25 cellular contexts compared by ENCODE assay signal in genomic region chr4:106486533-106486932, GRCh38.
"Had no signal": no experiment of that assay in that cellular context is flagged by ENCODE, and none has a peak within 500 bp of the region (broad histone marks: within the 10 kb centered on the region; RNA-seq: fewer than 3 reads in every experiment).

No MANE protein-coding gene starts in this region.

- DNase-seq: effector memory CD8-positive, alpha-beta T cell; gastrocnemius medialis; heart right ventricle; hypothalamus; kidney; left cardiac atrium; left ventricle myocardium inferior; mesenchymal stem cell; naive B cell; psoas muscle; retina; right lobe of liver; spleen; stimulated activated CD4-positive, alpha-beta T cell treated with anti-CD3 and anti-CD28 coated beads, Interleukin-15, amount 100 ng/mL, for 24 hours; stimulated activated CD4-positive, alpha-beta T cell treated with anti-CD3 and anti-CD28 coated beads, Interleukin-1b, Interleukin-23, amount 100 ng/mL, for 48 hours; stimulated activated CD4-positive, alpha-beta T cell treated with anti-CD3 and anti-CD28 coated beads, Interleukin-4, amount 100 ng/mL, for 24 hours; stimulated activated naive B cell treated with anti-CD40 and anti-IgM and Interleukin-4, amounts not matched to agents 10 μg/mL and 1 μg/mL and 100 μg/mL, for 72 hours; stimulated activated naive CD8-positive, alpha-beta T cell treated with anti-CD3 and anti-CD28 coated beads, Interleukin-15, amount 100 ng/mL, for 72 hours; testis; upper lobe of right lung had no signal

- H3K36me3 Mint-ChIP-seq: naive B cell; stimulated activated naive B cell treated with anti-CD40 and anti-IgM and Interleukin-4, amounts not matched to agents 10 μg/mL and 1 μg/mL and 100 μg/mL, for 72 hours had no signal

- H3K4me3 Mint-ChIP-seq: effector memory CD8-positive, alpha-beta T cell; naive B cell; nephron; stimulated activated naive B cell treated with anti-CD40 and anti-IgM and Interleukin-4, amounts not matched to agents 10 μg/mL and 1 μg/mL and 100 μg/mL, for 72 hours; stimulated activated naive CD8-positive, alpha-beta T cell treated with anti-CD3 and anti-CD28 coated beads, Interleukin-15, amount 100 ng/mL, for 72 hours had no signal

- H3K4me3 ChIP-seq: esophagus muscularis mucosa, gastrocnemius medialis, heart right ventricle, left ventricle myocardium inferior, lung, psoas muscle, right lobe of liver, spleen, testis, tibial nerve, upper lobe of right lung, vagina had no signal

- H3K27ac Mint-ChIP-seq: naive B cell; nephron; stimulated activated naive B cell treated with anti-CD40 and anti-IgM and Interleukin-4, amounts not matched to agents 10 μg/mL and 1 μg/mL and 100 μg/mL, for 72 hours; stimulated activated naive CD8-positive, alpha-beta T cell treated with anti-CD3 and anti-CD28 coated beads, Interleukin-15, amount 100 ng/mL, for 72 hours had no signal

- ATAC-seq: effector memory CD8-positive, alpha-beta T cell; gastrocnemius medialis; heart right ventricle; left cardiac atrium; psoas muscle; right lobe of liver; stimulated activated naive B cell treated with anti-CD40 and anti-IgM and Interleukin-4, amounts not matched to agents 10 μg/mL and 1 μg/mL and 100 μg/mL, for 72 hours; stimulated activated naive CD8-positive, alpha-beta T cell treated with anti-CD3 and anti-CD28 coated beads, Interleukin-15, amount 100 ng/mL, for 72 hours; upper lobe of right lung had no signal

- H3K4me1 Mint-ChIP-seq: naive B cell; nephron; stimulated activated naive B cell treated with anti-CD40 and anti-IgM and Interleukin-4, amounts not matched to agents 10 μg/mL and 1 μg/mL and 100 μg/mL, for 72 hours; stimulated activated naive CD8-positive, alpha-beta T cell treated with anti-CD3 and anti-CD28 coated beads, Interleukin-15, amount 100 ng/mL, for 72 hours had no signal
